8 cellular contexts compared by ENCODE assay signal in the genomic region with DNA sequence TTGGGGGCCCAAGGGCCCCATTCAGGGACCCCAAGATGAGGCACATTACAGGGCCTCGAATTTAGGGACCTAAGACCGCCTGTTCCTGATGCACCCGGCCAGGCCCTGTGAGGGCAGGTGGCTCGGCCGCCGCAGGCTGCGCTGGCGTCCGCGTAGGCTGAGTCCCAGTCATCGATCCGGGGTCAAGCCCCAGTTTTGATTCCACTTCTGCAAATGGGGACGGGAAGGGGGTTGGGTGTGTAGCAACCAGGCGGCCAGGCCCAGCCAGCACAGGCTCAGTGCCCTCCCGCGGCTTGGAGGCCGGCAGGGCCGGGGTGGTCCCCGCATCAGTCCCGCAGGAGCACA. TPM values are rescaled to one million over a fixed set of nuclear protein-coding genes. Genes with fewer than 3 reads are reported as not detected.
DNase-seq lines count a peak whose midpoint lies in the region; ATAC-seq and TF ChIP-seq lines count a peak whose summit lies in the region.

No MANE protein-coding gene starts in this region.

- H3K27ac ChIP-seq in Peyer's patch: peak overlapping the region; percentile 81 to 92 (median 82)

- DNase-seq in NCI-H2227 (lab: John Stamatoyannopoulos, UW; ENCODE audit: unreplicated experiment) (peak; percentile 43), NCI-H2227 treated with DMSO at 0.1 percent for 48 hours (lab: John Stamatoyannopoulos, UW) (no peak), Peyer's patch (no peak), Right ventricle myocardium superior (no peak), skeletal muscle cell (ENCODE audit: low read depth) (no peak), SIG-M5 (lab: John Stamatoyannopoulos, UW) (no peak), SKM-1 (lab: John Stamatoyannopoulos, UW; ENCODE audit: unreplicated experiment) (no peak), NCI-H2081 (lab: John Stamatoyannopoulos, UW) (no peak)

- no peak for TF ChIP-seq POLR2A in Peyer's patch (IDR thresholded peaks at IDR 0.05)

- peak overlapping the region; percentile 38 to 85 (median 62) for H3K4me3 ChIP-seq in Peyer's patch
- peak overlapping the region; percentile 42 for H3K4me3 ChIP-seq in skeletal muscle cell (ENCODE audit: low read depth, low read length)

- H3K4me1 ChIP-seq in Peyer's patch: no peaks in the 10 kb centered on the region

- peak; percentile 72 for ATAC-seq in Right ventricle myocardium superior (ENCODE audit: poor library complexity)

- no peaks in the 10 kb centered on the region for H3K27me3 ChIP-seq in Peyer's patch

- intact Hi-C loops in Right ventricle myocardium superior (cut with DNase I): no loop called here

- no peak for TF ChIP-seq CTCF in Peyer's patch (IDR thresholded peaks at IDR 0.05)

- H3K36me3 ChIP-seq in Peyer's patch: no peaks in the 10 kb centered on the region

- H3K9me3 ChIP-seq in Peyer's patch: no peaks in the 10 kb centered on the region

RNA-seq across cellular contexts. Expression of a gene that starts 0.3 kb away (rescaled TPM):
- total RNA-seq in Peyer's patch: 10 to 100 TPM in 2 of 4 donors, 1 to 10 TPM in 1, under 1 TPM in 1; 0.83 to 25.5 (median 10.9) TPM
- total RNA-seq in Right ventricle myocardium superior: 34.9 TPM
